ENCODE assay signal across 13 cellular contexts in the genomic region with DNA sequence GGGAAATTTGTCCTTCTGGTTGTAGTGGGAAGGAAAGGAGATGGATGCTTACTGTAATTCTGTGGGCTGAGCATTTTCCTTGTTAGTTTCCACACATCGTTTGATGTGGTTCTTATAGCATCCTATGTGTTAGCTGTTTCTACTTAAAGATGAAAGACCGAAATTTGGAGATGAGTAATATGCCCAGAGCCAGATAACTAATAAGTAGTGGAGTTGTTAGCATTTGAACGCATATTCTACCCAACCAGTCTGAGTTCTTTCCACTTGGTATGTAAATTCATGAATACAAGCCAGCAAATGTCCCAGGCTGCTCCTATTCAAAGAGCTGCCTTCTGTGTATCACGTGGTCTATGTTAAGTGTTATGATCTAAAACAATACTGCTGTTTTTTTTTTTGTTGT. TPM values are rescaled to one million over a fixed set of nuclear protein-coding genes. Genes with fewer than 3 reads are reported as not detected.
DNase-seq lines count a peak whose midpoint lies in the region; TF ChIP-seq lines count a peak whose summit lies in the region.
"Had no signal": no experiment of that assay in that cellular context is flagged by ENCODE, and none has a peak within 500 bp of the region (broad histone marks: within the 10 kb centered on the region; RNA-seq: fewer than 3 reads in every experiment).

No MANE protein-coding gene starts in this region.

- no peak for TF ChIP-seq CTCF in endodermal cell (conservative IDR thresholded peaks at IDR 0.05)

- no peak overlapping the region for H3K9ac ChIP-seq in endodermal cell (ENCODE audit: extremely low read depth, low read length, poor library complexity, severe bottlenecking)
- no peak overlapping the region for H3K9ac ChIP-seq in skeletal muscle satellite cell (ENCODE audit: low read depth, low read length)

- H3K27me3 ChIP-seq in endodermal cell (ENCODE audit: control insufficient read depth, insufficient read depth, low read length, poor library complexity, severe bottlenecking) (no peaks in the 10 kb centered on the region), skeletal muscle satellite cell (ENCODE audit: control insufficient read depth, insufficient read depth, low read length) (no peaks in the 10 kb centered on the region)

- H3K4me3 ChIP-seq in Jurkat, Clone E6-1 (ENCODE audit: low read length), result no peak overlapping the region
- H3K4me3 ChIP-seq in endodermal cell (ENCODE audit: low read length) (no peak overlapping the region), skeletal muscle satellite cell (ENCODE audit: low read length) (no peak overlapping the region)

- no peak for DNase-seq in activated T-cell treated with anti-CD3 and anti-CD28 coated beads, Interleukin-2, amount 50 U/mL, for 24 hours
- no peak for DNase-seq in activated T-cell treated with anti-CD3 and anti-CD28 coated beads, Interleukin-2, amount 50 U/mL, for 48 hours
- peak; percentile 57 for DNase-seq in Jurkat, Clone E6-1 (ENCODE audit: low read depth, low spot score)
- DNase-seq in endodermal cell (no peak), COR-L47 (lab: John Stamatoyannopoulos, UW) (no peak), HUDEP-2 (lab: John Stamatoyannopoulos, UW; ENCODE audit: unreplicated experiment in 76 of 76) (no peak), SK-N-DZ (ENCODE audit: low spot score) (no peak)
- DNase-seq: amygdala; immature natural killer cell; NCI-H146; stimulated activated CD4-positive, alpha-beta T cell treated with anti-CD3 and anti-CD28 coated beads, Interleukin-2, amount 100 ng/mL, for 24 hours had no signal

- peak overlapping the region; percentile 34 for H3K4me2 ChIP-seq in skeletal muscle satellite cell (ENCODE audit: low read length)

- H3K4me1 ChIP-seq in endodermal cell (ENCODE audit: control insufficient read depth, insufficient read depth, low read length) (no peaks in the 10 kb centered on the region), skeletal muscle satellite cell (ENCODE audit: control insufficient read depth, insufficient read depth, low read length) (peaks cover 54% of the 10 kb centered on the region)

- H3K9me3 Mint-ChIP-seq in activated T-cell treated with anti-CD3 and anti-CD28 coated beads, Interleukin-2, amount 50 U/mL, for 24 hours, result no peaks in the 10 kb centered on the region
- H3K9me3 Mint-ChIP-seq in endodermal cell, result no peaks in the 10 kb centered on the region
- H3K9me3 Mint-ChIP-seq: immature natural killer cell had no signal

- H3K36me3 ChIP-seq in endodermal cell (ENCODE audit: control insufficient read depth, insufficient read depth, low read length) (peaks cover 10% of the 10 kb centered on the region), skeletal muscle satellite cell (ENCODE audit: insufficient read depth, low read length) (no peaks in the 10 kb centered on the region)

- H3K36me3 Mint-ChIP-seq in activated T-cell treated with anti-CD3 and anti-CD28 coated beads, Interleukin-2, amount 50 U/mL, for 24 hours (ENCODE audit: low read depth), result peaks cover 28% of the 10 kb centered on the region
- H3K36me3 Mint-ChIP-seq in endodermal cell (ENCODE audit: low read depth), result peaks cover 16% of the 10 kb centered on the region
- H3K36me3 Mint-ChIP-seq: immature natural killer cell had no signal

- H3K27me3 Mint-ChIP-seq in activated T-cell treated with anti-CD3 and anti-CD28 coated beads, Interleukin-2, amount 50 U/mL, for 24 hours, result no peaks in the 10 kb centered on the region
- no peaks in the 10 kb centered on the region for H3K27me3 Mint-ChIP-seq in endodermal cell (ENCODE audit: insufficient read depth)

- H3K9me3 ChIP-seq in endodermal cell (ENCODE audit: control insufficient read depth, low read length) (no peaks in the 10 kb centered on the region), skeletal muscle satellite cell (replicated peaks; ENCODE audit: low read length) (no peaks in the 10 kb centered on the region)

- 62 to 66% methylated on average over 4 of the region's 4 CpGs for WGBS in endodermal cell (ENCODE audit: insufficient coverage in 1 of 2, insufficient read length in 1 of 2), 2 experiments

- no peak overlapping the region for H3K27ac ChIP-seq in endodermal cell (ENCODE audit: low read depth, low read length)
- H3K27ac ChIP-seq: epithelial cell of prostate had no signal

- peak overlapping the region; percentile 92 for H3K27ac Mint-ChIP-seq in activated T-cell treated with anti-CD3 and anti-CD28 coated beads, Interleukin-2, amount 50 U/mL, for 24 hours
- peak overlapping the region; percentile 0 for H3K27ac Mint-ChIP-seq in endodermal cell

- peaks cover 69% of the 10 kb centered on the region for H3K4me1 Mint-ChIP-seq in activated T-cell treated with anti-CD3 and anti-CD28 coated beads, Interleukin-2, amount 50 U/mL, for 24 hours (ENCODE audit: low read depth)
- H3K4me1 Mint-ChIP-seq in endodermal cell, result peaks cover 22% of the 10 kb centered on the region

- peak overlapping the region; percentile 37 for H3K4me3 Mint-ChIP-seq in activated T-cell treated with anti-CD3 and anti-CD28 coated beads, Interleukin-2, amount 50 U/mL, for 24 hours
- H3K4me3 Mint-ChIP-seq in endodermal cell, result no peak overlapping the region

RNA-seq across cellular contexts. Expression of a gene that starts 14.6 kb away (rescaled TPM):
- 23.0 TPM for polyA plus RNA-seq in Jurkat, Clone E6-1 (2012; ENCODE audit: insufficient read depth, insufficient read length)
- 10 to 100 TPM; 61.9 to 69.1 TPM for total RNA-seq in endodermal cell
- 37.2 TPM for polyA plus RNA-seq in endodermal cell (2013, experiment 1 of 2)
- polyA plus RNA-seq in endodermal cell (2013, experiment 2 of 2), result 37.3 TPM
- 23.2 and 27.6 TPM in 2 replicates for total RNA-seq in skeletal muscle satellite cell (2012; rRNA removed)
- 27.1 and 32.5 TPM in 2 replicates for polyA plus RNA-seq in SK-N-DZ (2014; cell fraction: cytosol; rRNA removed)
- polyA plus RNA-seq in SK-N-DZ (2014; cell fraction: nucleus; rRNA removed), result 30.9 and 33.0 TPM in 2 replicates

RNA-seq across cellular contexts. Expression of a gene that starts 40.4 kb away (rescaled TPM):
- not detected for polyA plus RNA-seq in Jurkat, Clone E6-1 (2012; ENCODE audit: insufficient read depth, insufficient read length)
- under 1 TPM in 1 of 2 donors, not detected in 1; 0.29 TPM for total RNA-seq in endodermal cell
- 0.61 TPM for polyA plus RNA-seq in endodermal cell (2013, experiment 1 of 2)
- 0.79 TPM for polyA plus RNA-seq in endodermal cell (2013, experiment 2 of 2)
- 21.5 and 30.1 TPM in 2 replicates for total RNA-seq in skeletal muscle satellite cell (2012; rRNA removed)
- polyA plus RNA-seq in SK-N-DZ (2014; cell fraction: cytosol; rRNA removed), result 0.38 TPM in 1 of 2 replicates, not detected in the other
- polyA plus RNA-seq in SK-N-DZ (2014; cell fraction: nucleus; rRNA removed), result 0.25 TPM in 1 of 2 replicates, not detected in the other
- polyA plus RNA-seq: immature natural killer cell had no signal
